Comparison of ENCODE assay signal across 28 cellular contexts in genomic region chr22:27120036-27120435, GRCh38.
DNase-seq lines count a peak whose midpoint lies in the region; ATAC-seq, FAIRE-seq and TF ChIP-seq lines count a peak whose summit lies in the region.
"Had no signal": no experiment of that assay in that cellular context is flagged by ENCODE, and none has a peak within 500 bp of the region (broad histone marks: within the 10 kb centered on the region; RNA-seq: fewer than 3 reads in every experiment).

No MANE protein-coding gene starts in this region.

- peaks cover 34% of the 10 kb centered on the region for H3K4me1 Mint-ChIP-seq in dendritic cell treated with granulocyte-macrophage colony-stimulating factor and Interleukin-4, amounts not matched to agents 40 ng/mL and 50 ng/mL, for 4 days (ENCODE audit: low read depth)
- H3K4me1 Mint-ChIP-seq in stimulated activated effector memory CD8-positive, alpha-beta T cell treated with anti-CD3 and anti-CD28 coated beads, Interleukin-12 subunit alpha, Interleukin-12 subunit beta, amount 100 ng/mL, for 72 hours: no peaks in the 10 kb centered on the region
- no peaks in the 10 kb centered on the region for H3K4me1 Mint-ChIP-seq in stimulated activated naive CD8-positive, alpha-beta T cell treated with anti-CD3 and anti-CD28 coated beads, Interleukin-15, amount 100 ng/mL, for 72 hours
- H3K4me1 Mint-ChIP-seq: CD4-positive, alpha-beta memory T cell; CD4-positive, CD25-positive, alpha-beta regulatory T cell; CD8-positive, alpha-beta memory T cell had no signal

- H3K27ac ChIP-seq in HEK293 (ENCODE audit: extremely low read depth, low read depth, low read length): no peak overlapping the region
- H3K27ac ChIP-seq: BLaER1 had no signal

- no peak overlapping the region for H3K4me3 Mint-ChIP-seq in dendritic cell treated with granulocyte-macrophage colony-stimulating factor and Interleukin-4, amounts not matched to agents 40 ng/mL and 50 ng/mL, for 4 days
- no peak overlapping the region for H3K4me3 Mint-ChIP-seq in stimulated activated effector memory CD8-positive, alpha-beta T cell treated with anti-CD3 and anti-CD28 coated beads, Interleukin-12 subunit alpha, Interleukin-12 subunit beta, amount 100 ng/mL, for 72 hours
- no peak overlapping the region for H3K4me3 Mint-ChIP-seq in stimulated activated naive CD8-positive, alpha-beta T cell treated with anti-CD3 and anti-CD28 coated beads, Interleukin-15, amount 100 ng/mL, for 72 hours
- H3K4me3 Mint-ChIP-seq: CD14-positive monocyte; CD4-positive, alpha-beta memory T cell; CD4-positive, CD25-positive, alpha-beta regulatory T cell; CD8-positive, alpha-beta memory T cell had no signal

- ATAC-seq in stimulated activated effector memory CD8-positive, alpha-beta T cell treated with anti-CD3 and anti-CD28 coated beads, Interleukin-12 subunit alpha, Interleukin-12 subunit beta, amount 100 ng/mL, for 72 hours: peak; percentile 13
- no peak for ATAC-seq in HG03460 (IDR thresholded peaks at IDR 0.05; ENCODE audit: unreplicated experiment)
- no peak for ATAC-seq in stimulated activated naive CD8-positive, alpha-beta T cell treated with anti-CD3 and anti-CD28 coated beads, Interleukin-15, amount 100 ng/mL, for 72 hours
- ATAC-seq: GM12878 had no signal

- H3K27ac Mint-ChIP-seq in dendritic cell treated with granulocyte-macrophage colony-stimulating factor and Interleukin-4, amounts not matched to agents 40 ng/mL and 50 ng/mL, for 4 days: peak overlapping the region; percentile 53
- H3K27ac Mint-ChIP-seq in stimulated activated effector memory CD8-positive, alpha-beta T cell treated with anti-CD3 and anti-CD28 coated beads, Interleukin-12 subunit alpha, Interleukin-12 subunit beta, amount 100 ng/mL, for 72 hours: no peak overlapping the region
- H3K27ac Mint-ChIP-seq in stimulated activated naive CD8-positive, alpha-beta T cell treated with anti-CD3 and anti-CD28 coated beads, Interleukin-15, amount 100 ng/mL, for 72 hours: no peak overlapping the region
- H3K27ac Mint-ChIP-seq: CD14-positive monocyte; CD4-positive, alpha-beta memory T cell; CD4-positive, CD25-positive, alpha-beta regulatory T cell; CD8-positive, alpha-beta memory T cell had no signal

- H3K9me3 Mint-ChIP-seq in dendritic cell treated with granulocyte-macrophage colony-stimulating factor and Interleukin-4, amounts not matched to agents 40 ng/mL and 50 ng/mL, for 4 days: peaks cover 8% of the 10 kb centered on the region
- H3K9me3 Mint-ChIP-seq in stimulated activated effector memory CD8-positive, alpha-beta T cell treated with anti-CD3 and anti-CD28 coated beads, Interleukin-12 subunit alpha, Interleukin-12 subunit beta, amount 100 ng/mL, for 72 hours: no peaks in the 10 kb centered on the region
- peaks cover 0 to 4% of the 10 kb centered on the region in 2 donors for H3K9me3 Mint-ChIP-seq in stimulated activated naive CD8-positive, alpha-beta T cell treated with anti-CD3 and anti-CD28 coated beads, Interleukin-15, amount 100 ng/mL, for 72 hours

- no peak overlapping the region for H3K4me3 ChIP-seq in HEK293 (ENCODE audit: low read depth, low read length)
- no peak overlapping the region for H3K4me3 ChIP-seq in bronchial epithelial cell (ENCODE audit: low read depth, low read length)
- H3K4me3 ChIP-seq: BLaER1, GM12878 had no signal

- H3K4me1 ChIP-seq in HEK293 (ENCODE audit: control insufficient read depth, insufficient read depth, low read length): peaks cover 3% of the 10 kb centered on the region; the same call in 1 of the 2 replicates
- H3K4me1 ChIP-seq: BE2C had no signal

- TF ChIP-seq CTCF in HEK293 (tag by site-specific recombination; IDR thresholded peaks at IDR 0.05) (no peak), bronchial epithelial cell (IDR thresholded peaks at IDR 0.05; ENCODE audit: insufficient read depth, low read length, severe bottlenecking) (no peak)

- no peak for DNase-seq in bronchial epithelial cell (ENCODE audit: low read depth)
- no peak for DNase-seq in stimulated activated effector memory CD8-positive, alpha-beta T cell treated with anti-CD3 and anti-CD28 coated beads, Interleukin-12 subunit alpha, Interleukin-12 subunit beta, amount 100 ng/mL, for 72 hours (ENCODE audit: low spot score in 2 of 2)
- DNase-seq in NCI-H510A (lab: John Stamatoyannopoulos, UW): no peak
- DNase-seq in stimulated activated naive CD8-positive, alpha-beta T cell treated with anti-CD3 and anti-CD28 coated beads, Interleukin-15, amount 100 ng/mL, for 72 hours: no peak
- DNase-seq: 8988T; ACHN; BE2C; C1 segment of cervical spinal cord; CD4-positive, alpha-beta memory T cell; CD4-positive, CD25-positive, alpha-beta regulatory T cell; CD8-positive, alpha-beta memory T cell; COR-L47; DMS 273 treated with DMSO at 0.1 percent for 48 hours; DMS153; DMS53; DMS79; DND-41; EL; GDM1 had no signal

- intact Hi-C loops in dendritic cell treated with granulocyte-macrophage colony-stimulating factor and Interleukin-4, amounts not matched to agents 40 ng/mL and 50 ng/mL, for 4 days (cut with micrococcal nuclease): no loop called here

- H3K9me3 ChIP-seq in HEK293 (ENCODE audit: control insufficient read depth, insufficient read depth, low read depth, low read length): no peaks in the 10 kb centered on the region
- H3K9me3 ChIP-seq: BE2C, BLaER1 had no signal

- peak; percentile 70 for FAIRE-seq in bronchial epithelial cell (lab: Jason Lieb, UNC)
- FAIRE-seq: A204.1, GM12878, GM12892, GM18507 had no signal

- CTCF ChIA-PET in HEK293 (lab: Yijun Ruan, JAX): interaction anchor here (0.7 to 1.3 kb wide), 2 partner anchors 16 to 516 kb away, joined by 3 read pairs; no protein-coding TSS in a partner anchor

- POLR2A ChIA-PET in HEK293 (lab: Yijun Ruan, JAX): no interaction called here

- H3K27me3 ChIP-seq in bronchial epithelial cell (ENCODE audit: control insufficient read depth, insufficient read depth, low read length): no peaks in the 10 kb centered on the region
- H3K27me3 ChIP-seq: BE2C, BLaER1 had no signal

- peaks cover 2% of the 10 kb centered on the region for H3K27me3 Mint-ChIP-seq in dendritic cell treated with granulocyte-macrophage colony-stimulating factor and Interleukin-4, amounts not matched to agents 40 ng/mL and 50 ng/mL, for 4 days
- peaks cover 19% of the 10 kb centered on the region for H3K27me3 Mint-ChIP-seq in stimulated activated naive CD8-positive, alpha-beta T cell treated with anti-CD3 and anti-CD28 coated beads, Interleukin-15, amount 100 ng/mL, for 72 hours
- H3K27me3 Mint-ChIP-seq: CD4-positive, CD25-positive, alpha-beta regulatory T cell had no signal

- H3K36me3 Mint-ChIP-seq in dendritic cell treated with granulocyte-macrophage colony-stimulating factor and Interleukin-4, amounts not matched to agents 40 ng/mL and 50 ng/mL, for 4 days (ENCODE audit: low read depth): no peaks in the 10 kb centered on the region
- no peaks in the 10 kb centered on the region for H3K36me3 Mint-ChIP-seq in stimulated activated effector memory CD8-positive, alpha-beta T cell treated with anti-CD3 and anti-CD28 coated beads, Interleukin-12 subunit alpha, Interleukin-12 subunit beta, amount 100 ng/mL, for 72 hours
- H3K36me3 Mint-ChIP-seq: CD14-positive monocyte; CD4-positive, alpha-beta memory T cell; CD4-positive, CD25-positive, alpha-beta regulatory T cell had no signal

- H3K36me3 ChIP-seq in HEK293 (ENCODE audit: control insufficient read depth in 2 of 2, insufficient read depth in 1 of 2, low read length in 2 of 2) (no peaks in the 10 kb centered on the region), bronchial epithelial cell (ENCODE audit: control insufficient read depth, insufficient read depth, low read length) (no peaks in the 10 kb centered on the region)
- H3K36me3 ChIP-seq: BE2C, BLaER1 had no signal

TF ChIP-seq in HEK293, 187 proteins besides CTCF, POLR2A, EP300 and RAD21:
- TF ChIP-seq ZNF335 (tag by site-specific recombination; conservative IDR thresholded peaks at IDR 0.05) (no peak), ZNF37A (tag by site-specific recombination; IDR thresholded peaks at IDR 0.05) (peak; percentile 99)
